In the genomic region with DNA sequence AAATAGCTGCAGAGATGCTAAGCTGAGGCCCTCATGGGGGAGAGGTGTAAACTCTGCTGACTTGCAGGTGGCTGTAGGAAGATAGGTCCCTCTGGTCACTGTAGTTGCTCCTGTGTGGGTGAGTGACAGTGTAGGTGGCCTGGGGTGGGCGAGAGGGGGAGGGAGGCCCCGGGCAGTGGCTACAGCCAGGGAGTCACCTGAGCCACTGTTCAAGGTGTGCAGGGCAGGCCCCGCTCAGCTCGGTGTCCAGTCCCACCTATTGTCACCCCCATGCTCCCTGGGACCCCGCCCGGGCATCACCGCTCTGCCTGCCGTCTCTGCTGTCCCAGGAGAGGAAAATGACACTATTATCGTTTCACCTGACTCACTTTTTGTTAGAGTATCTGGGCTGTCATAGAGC, we compare ENCODE assay signal across 40 cellular contexts. TPM values are rescaled to one million over a fixed set of nuclear protein-coding genes. Genes with fewer than 3 reads are reported as not detected.
"Had no signal": no experiment of that assay in that cellular context is flagged by ENCODE, and none has a peak within 500 bp of the region (broad histone marks: within the 10 kb centered on the region; RNA-seq: fewer than 3 reads in every experiment).

No MANE protein-coding gene starts in this region.

- H3K36me3 Mint-ChIP-seq: activated CD8-positive, alpha-beta memory T cell treated with anti-CD3 and anti-CD28 coated beads, Interleukin-2, amount 10 ng/mL, durations not matched to agents 7 days and 5 days; activated naive CD4-positive, alpha-beta T cell treated with anti-CD3 and anti-CD28 coated beads, Interleukin-2, amount 10 ng/mL, durations not matched to agents 7 days and 5 days; activated naive CD4-positive, alpha-beta T cell treated with anti-CD3 and anti-CD28 coated beads, Interleukin-2, amount 50 U/mL, for 24 hours; activated naive CD8-positive, alpha-beta T cell; activated naive CD8-positive, alpha-beta T cell treated with anti-CD3 and anti-CD28 coated beads, Interleukin-2, amount 10 ng/mL, durations not matched to agents 7 days and 5 days; brain; WTC11 had no signal

- H3K9me3 ChIP-seq: ascending aorta had no signal

- H3K9me3 Mint-ChIP-seq: activated CD4-positive, alpha-beta memory T cell treated with anti-CD3 and anti-CD28 coated beads, Interleukin-2, amount 10 ng/mL, durations not matched to agents 7 days and 5 days; activated CD4-positive, alpha-beta T cell treated with anti-CD3 and anti-CD28 coated beads, Interleukin-2, amount 10 ng/mL, durations not matched to agents 7 days and 5 days; activated naive CD4-positive, alpha-beta T cell treated with anti-CD3 and anti-CD28 coated beads, Interleukin-2, amount 10 ng/mL, durations not matched to agents 7 days and 5 days; activated naive CD4-positive, alpha-beta T cell treated with anti-CD3 and anti-CD28 coated beads, Interleukin-2, amount 50 U/mL, for 24 hours; activated naive CD8-positive, alpha-beta T cell treated with anti-CD3 and anti-CD28 coated beads, Interleukin-2, amount 10 ng/mL, durations not matched to agents 7 days and 5 days; activated naive CD8-positive, alpha-beta T cell treated with anti-CD3 and anti-CD28 coated beads, Interleukin-2, amount 50 U/mL, for 24 hours; activated T-cell treated with anti-CD3 and anti-CD28 coated beads, Interleukin-2, amount 50 U/mL, for 24 hours; activated T-helper 2 cell treated with anti-CD3 and anti-CD28 coated beads, Interferon-gamma antibody, Interleukin-2, Interleukin-4, amounts not matched to agents 10 μg/mL and 5 μg/mL and 100 μg/mL, durations not matched to agents 14 hours and 24 hours and 36 hours; central memory CD8-positive, alpha-beta T cell; T-helper 1 cell treated with Interleukin-12 subunit alpha and Interleukin-12 subunit beta and Interleukin-4 antibody, amounts not matched to agents 30 μg/mL and 1 μg/mL, for 36 hours; T-helper 2 cell treated with Interferon-gamma antibody and Interleukin-4, amounts not matched to agents 5 μg/mL and 100 μg/mL, for 36 hours had no signal

- H3K27ac Mint-ChIP-seq: activated CD4-positive, alpha-beta memory T cell treated with anti-CD3 and anti-CD28 coated beads, Interleukin-2, amount 10 ng/mL, durations not matched to agents 7 days and 5 days; activated CD4-positive, alpha-beta T cell treated with anti-CD3 and anti-CD28 coated beads for 36 hours; activated CD4-positive, alpha-beta T cell treated with anti-CD3 and anti-CD28 coated beads, Interleukin-2, amount 10 ng/mL, durations not matched to agents 7 days and 5 days; activated CD8-positive, alpha-beta memory T cell treated with anti-CD3 and anti-CD28 coated beads, Interleukin-2, amount 10 ng/mL, durations not matched to agents 7 days and 5 days; activated CD8-positive, alpha-beta T cell treated with anti-CD3 and anti-CD28 coated beads, Interleukin-2, amount 10 ng/mL, durations not matched to agents 7 days and 5 days; activated naive CD4-positive, alpha-beta T cell treated with anti-CD3 and anti-CD28 coated beads, Interleukin-2, amount 10 ng/mL, durations not matched to agents 7 days and 5 days; activated naive CD4-positive, alpha-beta T cell treated with anti-CD3 and anti-CD28 coated beads, Interleukin-2, amount 50 U/mL, for 24 hours; activated naive CD8-positive, alpha-beta T cell; activated naive CD8-positive, alpha-beta T cell treated with anti-CD3 and anti-CD28 coated beads, Interleukin-2, amount 10 ng/mL, durations not matched to agents 7 days and 5 days; activated naive CD8-positive, alpha-beta T cell treated with anti-CD3 and anti-CD28 coated beads, Interleukin-2, amount 50 U/mL, for 24 hours; activated T-cell treated with anti-CD3 and anti-CD28 coated beads, Interleukin-2, amount 50 U/mL, for 24 hours; activated T-helper 2 cell treated with anti-CD3 and anti-CD28 coated beads, Interferon-gamma antibody, Interleukin-2, Interleukin-4, amounts not matched to agents 10 μg/mL and 5 μg/mL and 100 μg/mL, durations not matched to agents 14 hours and 24 hours and 36 hours; brain; T-helper 1 cell treated with Interleukin-12 subunit alpha and Interleukin-12 subunit beta and Interleukin-4 antibody, amounts not matched to agents 30 μg/mL and 1 μg/mL, for 36 hours; T-helper 2 cell treated with Interferon-gamma antibody and Interleukin-4, amounts not matched to agents 5 μg/mL and 100 μg/mL, for 36 hours; WTC11 had no signal

- H3K27ac ChIP-seq: ascending aorta, cardiac muscle cell, WERI-Rb-1 had no signal

- H3K4me3 Mint-ChIP-seq: activated CD4-positive, alpha-beta memory T cell treated with anti-CD3 and anti-CD28 coated beads, Interleukin-2, amount 10 ng/mL, durations not matched to agents 7 days and 5 days; activated CD4-positive, alpha-beta T cell treated with anti-CD3 and anti-CD28 coated beads for 36 hours; activated CD4-positive, alpha-beta T cell treated with anti-CD3 and anti-CD28 coated beads, Interleukin-2, amount 10 ng/mL, durations not matched to agents 7 days and 5 days; activated CD8-positive, alpha-beta memory T cell treated with anti-CD3 and anti-CD28 coated beads, Interleukin-2, amount 10 ng/mL, durations not matched to agents 7 days and 5 days; activated CD8-positive, alpha-beta T cell treated with anti-CD3 and anti-CD28 coated beads, Interleukin-2, amount 10 ng/mL, durations not matched to agents 7 days and 5 days; activated naive CD4-positive, alpha-beta T cell treated with anti-CD3 and anti-CD28 coated beads, Interleukin-2, amount 10 ng/mL, durations not matched to agents 7 days and 5 days; activated naive CD4-positive, alpha-beta T cell treated with anti-CD3 and anti-CD28 coated beads, Interleukin-2, amount 50 U/mL, for 24 hours; activated naive CD8-positive, alpha-beta T cell; activated naive CD8-positive, alpha-beta T cell treated with anti-CD3 and anti-CD28 coated beads, Interleukin-2, amount 10 ng/mL, durations not matched to agents 7 days and 5 days; activated naive CD8-positive, alpha-beta T cell treated with anti-CD3 and anti-CD28 coated beads, Interleukin-2, amount 50 U/mL, for 24 hours; activated T-cell treated with anti-CD3 and anti-CD28 coated beads, Interleukin-2, amount 50 U/mL, for 24 hours; brain; central memory CD8-positive, alpha-beta T cell; T-helper 1 cell treated with Interleukin-12 subunit alpha and Interleukin-12 subunit beta and Interleukin-4 antibody, amounts not matched to agents 30 μg/mL and 1 μg/mL, for 36 hours; T-helper 2 cell treated with Interferon-gamma antibody and Interleukin-4, amounts not matched to agents 5 μg/mL and 100 μg/mL, for 36 hours; WTC11 had no signal

- H3K4me3 ChIP-seq: ascending aorta, cardiac muscle cell had no signal

- H3K27me3 ChIP-seq: ascending aorta, cardiac muscle cell had no signal

- H3K4me1 ChIP-seq: ascending aorta had no signal

- H3K4me1 Mint-ChIP-seq: activated CD4-positive, alpha-beta memory T cell treated with anti-CD3 and anti-CD28 coated beads, Interleukin-2, amount 10 ng/mL, durations not matched to agents 7 days and 5 days; activated CD4-positive, alpha-beta T cell treated with anti-CD3 and anti-CD28 coated beads for 36 hours; activated CD4-positive, alpha-beta T cell treated with anti-CD3 and anti-CD28 coated beads, Interleukin-2, amount 10 ng/mL, durations not matched to agents 7 days and 5 days; activated CD8-positive, alpha-beta memory T cell treated with anti-CD3 and anti-CD28 coated beads, Interleukin-2, amount 10 ng/mL, durations not matched to agents 7 days and 5 days; activated naive CD4-positive, alpha-beta T cell treated with anti-CD3 and anti-CD28 coated beads, Interleukin-2, amount 10 ng/mL, durations not matched to agents 7 days and 5 days; activated naive CD4-positive, alpha-beta T cell treated with anti-CD3 and anti-CD28 coated beads, Interleukin-2, amount 50 U/mL, for 24 hours; activated naive CD8-positive, alpha-beta T cell treated with anti-CD3 and anti-CD28 coated beads, Interleukin-2, amount 10 ng/mL, durations not matched to agents 7 days and 5 days; activated naive CD8-positive, alpha-beta T cell treated with anti-CD3 and anti-CD28 coated beads, Interleukin-2, amount 50 U/mL, for 24 hours; central memory CD8-positive, alpha-beta T cell; WTC11 had no signal

- H3K36me3 ChIP-seq: ascending aorta, cardiac muscle cell, WERI-Rb-1 had no signal

- DNase-seq: activated CD4-positive, alpha-beta memory T cell treated with anti-CD3 and anti-CD28 coated beads, Interleukin-2, amount 10 ng/mL, durations not matched to agents 7 days and 5 days; activated CD4-positive, alpha-beta T cell treated with anti-CD3 and anti-CD28 coated beads for 1 hour; activated CD4-positive, alpha-beta T cell treated with anti-CD3 and anti-CD28 coated beads for 36 hours; activated CD4-positive, alpha-beta T cell treated with anti-CD3 and anti-CD28 coated beads for 48 hours; activated CD4-positive, alpha-beta T cell treated with anti-CD3 and anti-CD28 coated beads, Interleukin-2, amount 10 ng/mL, durations not matched to agents 7 days and 5 days; activated CD4-positive, alpha-beta T cell treated with anti-CD3 and anti-CD28 coated beads, Interleukin-2, amount 50 U/mL, for 48 hours; activated CD4-positive, CD25-positive, alpha-beta regulatory T cell; activated CD8-positive, alpha-beta memory T cell treated with anti-CD3 and anti-CD28 coated beads for 24 hours; activated CD8-positive, alpha-beta memory T cell treated with anti-CD3 and anti-CD28 coated beads, Interleukin-2, amount 10 ng/mL, durations not matched to agents 7 days and 5 days; activated CD8-positive, alpha-beta memory T cell treated with anti-CD3 and anti-CD28 coated beads, Interleukin-2, amount 50 U/mL, for 48 hours; activated CD8-positive, alpha-beta T cell treated with anti-CD3 and anti-CD28 coated beads, Interleukin-2, amount 10 ng/mL, durations not matched to agents 7 days and 5 days; activated effector memory CD4-positive, alpha-beta T cell treated with Interleukin-2 at 50 U/mL for 16 hours; activated gamma-delta T cell; activated naive CD4-positive, alpha-beta T cell treated with anti-CD3 and anti-CD28 coated beads, Interleukin-2, amount 10 ng/mL, durations not matched to agents 7 days and 5 days; activated naive CD4-positive, alpha-beta T cell treated with Interleukin-2 at 50 U/mL for 16 hours; activated naive CD8-positive, alpha-beta T cell treated with anti-CD3 and anti-CD28 coated beads, Interleukin-2, amount 10 ng/mL, durations not matched to agents 7 days and 5 days; activated naive CD8-positive, alpha-beta T cell treated with anti-CD3 and anti-CD28 coated beads, Interleukin-2, amount 50 U/mL, for 24 hours; activated T-cell treated with anti-CD3 and anti-CD28 coated beads, Interleukin-2, amount 50 U/mL, for 24 hours; activated T-cell treated with anti-CD3 and anti-CD28 coated beads, Interleukin-2, amount 50 U/mL, for 48 hours; amygdala; anterior cingulate cortex; caudate nucleus; SW 1271; T-helper 1 cell; T-helper 2 cell; T-helper 9 cell; WERI-Rb-1 had no signal

- ATAC-seq: activated CD4-positive, alpha-beta T cell treated with anti-CD3 and anti-CD28 coated beads for 36 hours; activated CD4-positive, CD25-positive, alpha-beta regulatory T cell treated with anti-CD3 and anti-CD28 coated beads, Interleukin-2, amount 50 U/mL, for 24 hours; activated CD8-positive, alpha-beta memory T cell treated with anti-CD3 and anti-CD28 coated beads, Interleukin-2, amount 10 ng/mL, durations not matched to agents 7 days and 5 days; activated CD8-positive, alpha-beta T cell treated with anti-CD3 and anti-CD28 coated beads, Interleukin-2, amount 10 ng/mL, durations not matched to agents 7 days and 5 days; activated naive CD8-positive, alpha-beta T cell treated with anti-CD3 and anti-CD28 coated beads, Interleukin-2, amount 50 U/mL, for 24 hours; WTC11 had no signal

RNA-seq across cellular contexts. Expression of a gene that starts 33.7 kb away (rescaled TPM):
- total RNA-seq: activated CD4-positive, alpha-beta memory T cell treated with anti-CD3 and anti-CD28 coated beads, Interleukin-2, amount 10 ng/mL, durations not matched to agents 7 days and 5 days; activated CD4-positive, alpha-beta T cell treated with anti-CD3 and anti-CD28 coated beads for 36 hours; activated CD4-positive, alpha-beta T cell treated with anti-CD3 and anti-CD28 coated beads, Interleukin-2, amount 10 ng/mL, durations not matched to agents 7 days and 5 days; activated CD8-positive, alpha-beta memory T cell treated with anti-CD3 and anti-CD28 coated beads, Interleukin-2, amount 10 ng/mL, durations not matched to agents 7 days and 5 days; activated CD8-positive, alpha-beta T cell treated with anti-CD3 and anti-CD28 coated beads, Interleukin-2, amount 10 ng/mL, durations not matched to agents 7 days and 5 days; activated naive CD8-positive, alpha-beta T cell treated with anti-CD3 and anti-CD28 coated beads, Interleukin-2, amount 10 ng/mL, durations not matched to agents 7 days and 5 days; activated T-helper 2 cell treated with anti-CD3 and anti-CD28 coated beads, Interferon-gamma antibody, Interleukin-2, Interleukin-4, amounts not matched to agents 10 μg/mL and 5 μg/mL and 100 μg/mL, durations not matched to agents 14 hours and 24 hours and 36 hours; ascending aorta; bronchial epithelial cell; cardiac muscle cell; WTC11 had no signal
- polyA plus RNA-seq: cardiac muscle cell had no signal

RNA-seq across cellular contexts. Expression of a gene that starts 53.4 kb away (rescaled TPM):
- total RNA-seq: activated CD4-positive, alpha-beta memory T cell treated with anti-CD3 and anti-CD28 coated beads, Interleukin-2, amount 10 ng/mL, durations not matched to agents 7 days and 5 days; activated CD4-positive, alpha-beta T cell treated with anti-CD3 and anti-CD28 coated beads for 36 hours; activated CD4-positive, alpha-beta T cell treated with anti-CD3 and anti-CD28 coated beads, Interleukin-2, amount 10 ng/mL, durations not matched to agents 7 days and 5 days; activated CD8-positive, alpha-beta memory T cell treated with anti-CD3 and anti-CD28 coated beads, Interleukin-2, amount 10 ng/mL, durations not matched to agents 7 days and 5 days; activated CD8-positive, alpha-beta T cell treated with anti-CD3 and anti-CD28 coated beads, Interleukin-2, amount 10 ng/mL, durations not matched to agents 7 days and 5 days; activated naive CD8-positive, alpha-beta T cell treated with anti-CD3 and anti-CD28 coated beads, Interleukin-2, amount 10 ng/mL, durations not matched to agents 7 days and 5 days; activated T-helper 2 cell treated with anti-CD3 and anti-CD28 coated beads, Interferon-gamma antibody, Interleukin-2, Interleukin-4, amounts not matched to agents 10 μg/mL and 5 μg/mL and 100 μg/mL, durations not matched to agents 14 hours and 24 hours and 36 hours; ascending aorta; bronchial epithelial cell; cardiac muscle cell; WTC11 had no signal
- polyA plus RNA-seq: adipose tissue, cardiac muscle cell had no signal
